Comparison of ENCODE assay signal across 34 cellular contexts in the genomic region with DNA sequence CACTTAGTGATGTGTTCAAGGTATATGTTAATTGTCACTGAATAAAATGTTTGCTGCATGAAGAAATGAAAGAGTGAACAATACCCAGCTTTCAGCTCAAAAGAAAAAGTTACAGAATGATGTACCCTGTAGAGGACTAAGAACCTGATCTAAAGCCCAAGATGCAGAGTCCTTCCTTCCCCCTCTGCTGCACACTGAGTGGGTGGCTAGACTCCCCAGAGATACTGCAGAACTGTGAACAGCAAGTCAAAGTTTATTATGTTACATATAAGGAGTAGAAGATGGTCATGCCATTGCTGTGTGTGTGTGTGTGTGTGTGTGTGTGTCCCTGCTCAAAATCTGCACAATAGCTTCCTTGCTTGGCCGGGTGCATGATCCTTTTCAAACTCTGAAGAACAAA.
A peak's percentile ranks its signal among the peaks of the same experiment; 100 is the strongest.
DNase-seq lines count a peak whose midpoint lies in the region; ATAC-seq, FAIRE-seq and TF ChIP-seq lines count a peak whose summit lies in the region.
"Had no signal": no experiment of that assay in that cellular context is flagged by ENCODE, and none has a peak within 500 bp of the region (broad histone marks: within the 10 kb centered on the region; RNA-seq: fewer than 3 reads in every experiment).

No MANE protein-coding gene starts in this region.

- FAIRE-seq in GM12891 (lab: Jason Lieb, UNC) = peak; percentile 51
- FAIRE-seq: A204.1, D721Med had no signal

- no peaks in the 10 kb centered on the region for H3K27me3 ChIP-seq in BLaER1 treated with 17β-estradiol and CSF1 and Interleukin-3, amounts not matched to agents 10 nM and 100 nM
- H3K27me3 ChIP-seq: BE2C, BLaER1 had no signal

- peaks cover 4 to 39% (median 23%) of the 10 kb centered on the region in 11 experiments; a peak in 19 of 22 replicates for H3K9me3 ChIP-seq in BLaER1 treated with 17β-estradiol and CSF1 and Interleukin-3, amounts not matched to agents 10 nM and 100 nM (replicated peaks in 1 of 11)
- H3K9me3 ChIP-seq: A549, BE2C, Caco-2 had no signal

- H3K27ac ChIP-seq in BLaER1 treated with 17β-estradiol and CSF1 and Interleukin-3, amounts not matched to agents 10 nM and 100 nM = no peak overlapping the region
- H3K27ac ChIP-seq: 22Rv1, A549, BLaER1, C4-2B had no signal

- H3K9me3 Mint-ChIP-seq in stimulated activated naive B cell treated with anti-CD40 and anti-IgM and Interleukin-4, amounts not matched to agents 10 μg/mL and 1 μg/mL and 100 μg/mL, for 72 hours = peaks cover 6% of the 10 kb centered on the region in 2 donors

- no peak overlapping the region for H3K27ac Mint-ChIP-seq in stimulated activated naive B cell treated with anti-CD40 and anti-IgM and Interleukin-4, amounts not matched to agents 10 μg/mL and 1 μg/mL and 100 μg/mL, for 72 hours
- H3K27ac Mint-ChIP-seq: B cell; CD4-positive, alpha-beta memory T cell; CD4-positive, alpha-beta T cell; CD8-positive, alpha-beta T cell had no signal

- peak overlapping the region; percentile 2 to 67 (median 27); a peak in 14 of 22 replicates for H3K4me2 ChIP-seq in BLaER1 treated with 17β-estradiol and CSF1 and Interleukin-3, amounts not matched to agents 10 nM and 100 nM
- H3K4me2 ChIP-seq: A549, BLaER1 had no signal

- TF ChIP-seq POLR2A in GM12891 (IDR thresholded peaks at IDR 0.05; ENCODE audit: low read depth, low read length) = no peak

- peak; percentile 56 to 76 for ATAC-seq in stimulated activated naive B cell treated with anti-CD40 and anti-IgM and Interleukin-4, amounts not matched to agents 10 μg/mL and 1 μg/mL and 100 μg/mL, for 72 hours (replicated peaks)
- ATAC-seq in HG03354 (IDR thresholded peaks at IDR 0.05; ENCODE audit: poor library complexity, severe bottlenecking, unreplicated experiment) = no peak
- ATAC-seq: A549; CD8-positive, alpha-beta T cell had no signal

- peaks cover 11 to 41% (median 22%) of the 10 kb centered on the region in 11 experiments; a peak in 17 of 22 replicates for H3K36me3 ChIP-seq in BLaER1 treated with 17β-estradiol and CSF1 and Interleukin-3, amounts not matched to agents 10 nM and 100 nM
- H3K36me3 ChIP-seq: BE2C had no signal

- H3K4me1 ChIP-seq in BLaER1 treated with 17β-estradiol and CSF1 and Interleukin-3, amounts not matched to agents 10 nM and 100 nM = peaks cover 7 to 38% (median 10%) of the 10 kb centered on the region in 10 experiments; a peak in 19 of 20 replicates
- H3K4me1 ChIP-seq: A549, BE2C, Caco-2 had no signal

- H3K4me3 Mint-ChIP-seq in stimulated activated naive B cell treated with anti-CD40 and anti-IgM and Interleukin-4, amounts not matched to agents 10 μg/mL and 1 μg/mL and 100 μg/mL, for 72 hours = no peak overlapping the region
- H3K4me3 Mint-ChIP-seq: B cell; CD14-positive monocyte; CD4-positive, alpha-beta memory T cell; CD4-positive, alpha-beta T cell; CD4-positive, CD25-positive, alpha-beta regulatory T cell; CD8-positive, alpha-beta memory T cell; CD8-positive, alpha-beta T cell had no signal

- peaks cover 50 to 66% of the 10 kb centered on the region in 2 donors for H3K36me3 Mint-ChIP-seq in stimulated activated naive B cell treated with anti-CD40 and anti-IgM and Interleukin-4, amounts not matched to agents 10 μg/mL and 1 μg/mL and 100 μg/mL, for 72 hours

- H3K4me3 ChIP-seq in BLaER1 treated with 17β-estradiol and CSF1 and Interleukin-3, amounts not matched to agents 10 nM and 100 nM = no peak overlapping the region
- H3K4me3 ChIP-seq: A549, BLaER1 had no signal

- H3K9ac ChIP-seq in BLaER1 treated with 17β-estradiol and CSF1 and Interleukin-3, amounts not matched to agents 10 nM and 100 nM = no peak overlapping the region
- H3K9ac ChIP-seq: BLaER1 had no signal

- no peak for DNase-seq in GM12891 (ENCODE audit: insufficient read length, low spot score)
- no peak for DNase-seq in stimulated activated naive B cell treated with anti-CD40 and anti-IgM and Interleukin-4, amounts not matched to agents 10 μg/mL and 1 μg/mL and 100 μg/mL, for 72 hours
- DNase-seq in putamen (ENCODE audit: low spot score) = no peak
- no peak for DNase-seq in AG08395 (ENCODE audit: low spot score)
- DNase-seq: 8988T; ACHN; AML-193; BE2C; C1 segment of cervical spinal cord; Caco-2; Calu3; CD4-positive, alpha-beta memory T cell; CD4-positive, alpha-beta T cell; CD4-positive, CD25-positive, alpha-beta regulatory T cell; CD8-positive, alpha-beta memory T cell; CD8-positive, alpha-beta T cell; COR-L47; DMS 273 treated with DMSO at 0.1 percent for 48 hours; DMS153; DMS53; DMS79; DMS79 treated with DMSO at 0.1 percent for 48 hours; DND-41; EL had no signal

- H3K4me1 Mint-ChIP-seq in stimulated activated naive B cell treated with anti-CD40 and anti-IgM and Interleukin-4, amounts not matched to agents 10 μg/mL and 1 μg/mL and 100 μg/mL, for 72 hours = peaks cover 3 to 18% of the 10 kb centered on the region in 2 donors
- H3K4me1 Mint-ChIP-seq: CD8-positive, alpha-beta memory T cell had no signal

- H3K27me3 Mint-ChIP-seq in stimulated activated naive B cell treated with anti-CD40 and anti-IgM and Interleukin-4, amounts not matched to agents 10 μg/mL and 1 μg/mL and 100 μg/mL, for 72 hours = no peaks in the 10 kb centered on the region
- H3K27me3 Mint-ChIP-seq: B cell; CD4-positive, alpha-beta memory T cell; CD4-positive, alpha-beta T cell; CD4-positive, CD25-positive, alpha-beta regulatory T cell had no signal

- no peaks in the 10 kb centered on the region for H4K20me1 ChIP-seq in BLaER1 treated with 17β-estradiol and CSF1 and Interleukin-3, amounts not matched to agents 10 nM and 100 nM
- H4K20me1 ChIP-seq: BLaER1 had no signal

TF ChIP-seq in GM12891, 5 proteins besides CTCF, POLR2A, EP300 and RAD21:
- TF ChIP-seq TAF1 (IDR thresholded peaks at IDR 0.05; ENCODE audit: low read depth, low read length) = no peak
- no peak for TF ChIP-seq POU2F2 (IDR thresholded peaks at IDR 0.05; ENCODE audit: low read depth, low read length)
- TF ChIP-seq PAX5 (IDR thresholded peaks at IDR 0.05; ENCODE audit: insufficient read depth, low read length, severe bottlenecking) = no peak
- no peak for TF ChIP-seq POLR2AphosphoS5 (IDR thresholded peaks at IDR 0.05; ENCODE audit: low read depth, low read length)
- TF ChIP-seq SPI1 (IDR thresholded peaks at IDR 0.05; ENCODE audit: low read depth, low read length) = no peak
